ENCODE assay signal across 7 cellular contexts in genomic region chr14:77151918-77152588, GRCh38. TPM values are rescaled to one million over a fixed set of nuclear protein-coding genes. Genes with fewer than 3 reads are reported as not detected.
A peak's percentile ranks its signal among the peaks of the same experiment; 100 is the strongest.
DNase-seq lines count a peak whose midpoint lies in the region; ATAC-seq, FAIRE-seq and TF ChIP-seq lines count a peak whose summit lies in the region.

No MANE protein-coding gene starts in this region.

- no peak overlapping the region for H3K4me3 Mint-ChIP-seq in activated CD8-positive, alpha-beta T cell treated with anti-CD3 and anti-CD28 coated beads, Interleukin-2, amount 10 ng/mL, durations not matched to agents 7 days and 5 days

- H3K4me3 ChIP-seq in GM12865 (ENCODE audit: low read depth, low read length) (no peak overlapping the region), left lung (no peak overlapping the region)

- H3K9me3 ChIP-seq in left lung, result no peaks in the 10 kb centered on the region

- no peaks in the 10 kb centered on the region for H3K4me1 Mint-ChIP-seq in activated CD8-positive, alpha-beta T cell treated with anti-CD3 and anti-CD28 coated beads, Interleukin-2, amount 10 ng/mL, durations not matched to agents 7 days and 5 days (ENCODE audit: low read depth)

- H3K4me1 ChIP-seq in left lung, result no peaks in the 10 kb centered on the region

- peaks cover 26% of the 10 kb centered on the region for H3K27me3 Mint-ChIP-seq in activated CD8-positive, alpha-beta T cell treated with anti-CD3 and anti-CD28 coated beads, Interleukin-2, amount 10 ng/mL, durations not matched to agents 7 days and 5 days (ENCODE audit: low read depth)

- H3K36me3 Mint-ChIP-seq in activated CD8-positive, alpha-beta T cell treated with anti-CD3 and anti-CD28 coated beads, Interleukin-2, amount 10 ng/mL, durations not matched to agents 7 days and 5 days (ENCODE audit: low read depth), result no peaks in the 10 kb centered on the region

- H3K27ac ChIP-seq in left lung, result no peak overlapping the region

- no peaks in the 10 kb centered on the region for H3K9me3 Mint-ChIP-seq in activated CD8-positive, alpha-beta T cell treated with anti-CD3 and anti-CD28 coated beads, Interleukin-2, amount 10 ng/mL, durations not matched to agents 7 days and 5 days (ENCODE audit: insufficient read depth)

- peaks cover 7 to 73% of the 10 kb centered on the region in 2 donors for H3K27me3 ChIP-seq in left lung

- peak; percentile 63 for ATAC-seq in activated CD8-positive, alpha-beta T cell treated with anti-CD3 and anti-CD28 coated beads, Interleukin-2, amount 10 ng/mL, durations not matched to agents 7 days and 5 days
- ATAC-seq in left lung, result peak; percentile 79

- no peaks in the 10 kb centered on the region for H3K36me3 ChIP-seq in left lung

- peak; percentile 18 for DNase-seq in GM12865 (ENCODE audit: low read depth)
- DNase-seq in NCI-H1694 (lab: John Stamatoyannopoulos, UW), result peak; percentile 86
- no peak for DNase-seq in activated CD8-positive, alpha-beta T cell treated with anti-CD3 and anti-CD28 coated beads, Interleukin-2, amount 10 ng/mL, durations not matched to agents 7 days and 5 days
- DNase-seq in left lung, result no peak
- DNase-seq in H54 (ENCODE audit: insufficient read length, low spot score), result no peak
- no peak for DNase-seq in stimulated activated naive CD4-positive, alpha-beta T cell (lab: John Stamatoyannopoulos, UW)
- DNase-seq in stimulated activated CD8-positive, alpha-beta memory T cell treated with anti-CD3 and anti-CD28 coated beads, Interleukin-4, amount 100 ng/mL, for 48 hours, result no peak

- H3K27ac Mint-ChIP-seq in activated CD8-positive, alpha-beta T cell treated with anti-CD3 and anti-CD28 coated beads, Interleukin-2, amount 10 ng/mL, durations not matched to agents 7 days and 5 days, result no peak overlapping the region

- no peak for TF ChIP-seq CTCF in GM12865 (IDR thresholded peaks at IDR 0.05; ENCODE audit: insufficient read depth, low read depth, low read length, missing control alignments)
- no peak for TF ChIP-seq CTCF in left lung (IDR thresholded peaks at IDR 0.05)

- CTCF ChIA-PET in activated CD8-positive, alpha-beta T cell treated with anti-CD3 and anti-CD28 coated beads, Interleukin-2, amount 10 ng/mL, durations not matched to agents 7 days and 5 days (lab: Charles Lee), result interaction anchor here (0.7 to 8.4 kb wide), 27 partner anchors 9 to 442 kb away, joined by 3 to 108 read pairs (median 5); partner anchors contain the start of genes GSTZ1, POMT2, VIPAS39 and ZDHHC22

- intact Hi-C loops in left lung (cut with DNase I), result loop anchor here in 1 of 2 donors (10.0 kb wide), 1 partner anchor 163 kb away; no protein-coding TSS in a partner anchor

- no peak for FAIRE-seq in H54 (lab: Jason Lieb, UNC)

- no peak for TF ChIP-seq POLR2A in H54 (IDR thresholded peaks at IDR 0.05; ENCODE audit: low read depth, low read length)

- POLR2A ChIA-PET in activated CD8-positive, alpha-beta T cell treated with anti-CD3 and anti-CD28 coated beads, Interleukin-2, amount 10 ng/mL, durations not matched to agents 7 days and 5 days (lab: Charles Lee), result interaction anchor here (0.6 kb wide), 1 partner anchor 170 kb away, joined by 3 read pairs; no protein-coding TSS in a partner anchor

RNA-seq across cellular contexts. Expression of gene ZDHHC22, which starts 10.5 kb away (rescaled TPM):
- total RNA-seq in activated CD8-positive, alpha-beta T cell treated with anti-CD3 and anti-CD28 coated beads, Interleukin-2, amount 10 ng/mL, durations not matched to agents 7 days and 5 days, result not detected
- total RNA-seq in left lung, result not detected

RNA-seq across cellular contexts. Expression of gene TMEM63C, which starts 29.5 kb away (rescaled TPM):
- under 1 TPM; 0.73 to 0.74 TPM for total RNA-seq in activated CD8-positive, alpha-beta T cell treated with anti-CD3 and anti-CD28 coated beads, Interleukin-2, amount 10 ng/mL, durations not matched to agents 7 days and 5 days
- total RNA-seq in left lung, result under 1 TPM in 1 of 2 donors, not detected in 1; 0.47 TPM

RNA-seq across cellular contexts. Expression of gene CIPC, which starts 54.0 kb away (rescaled TPM):
- 10 to 100 TPM; 11.4 to 11.7 TPM for total RNA-seq in activated CD8-positive, alpha-beta T cell treated with anti-CD3 and anti-CD28 coated beads, Interleukin-2, amount 10 ng/mL, durations not matched to agents 7 days and 5 days
- total RNA-seq in left lung, result 10 to 100 TPM; 18.6 to 19.8 TPM

Comparison
In these comparisons a context has a peak if more than half of its experiments do, and no peak if none do; other contexts are left out.
1. DNase-seq: peak in GM12865 (single experiment) and NCI-H1694 (single experiment); none in activated CD8-positive, alpha-beta T cell treated with anti-CD3 and anti-CD28 coated beads, Interleukin-2, amount 10 ng/mL, durations not matched to agents 7 days and 5 days (single experiment), left lung (0 of 2), H54 (single experiment), stimulated activated naive CD4-positive, alpha-beta T cell (0 of 6) and stimulated activated CD8-positive, alpha-beta memory T cell treated with anti-CD3 and anti-CD28 coated beads, Interleukin-4, amount 100 ng/mL, for 48 hours (single experiment).